In genomic region chr1:193685986-193686385, GRCh38 we compare ENCODE assay signal across 19 cellular contexts.
"Had no signal": no experiment of that assay in that cellular context is flagged by ENCODE, and none has a peak within 500 bp of the region (broad histone marks: within the 10 kb centered on the region; RNA-seq: fewer than 3 reads in every experiment).

No MANE protein-coding gene starts in this region.

- H3K27me3 ChIP-seq: adrenal gland, neural progenitor cell, right lobe of liver, upper lobe of left lung had no signal

- H3K27ac ChIP-seq: adrenal gland, dorsolateral prefrontal cortex, neural progenitor cell, right lobe of liver, upper lobe of left lung had no signal

- H3K4me1 Mint-ChIP-seq: activated CD4-positive, alpha-beta memory T cell treated with anti-CD3 and anti-CD28 coated beads, Interleukin-2, amount 10 ng/mL, durations not matched to agents 7 days and 5 days had no signal

- H3K27me3 Mint-ChIP-seq: activated CD4-positive, alpha-beta memory T cell treated with anti-CD3 and anti-CD28 coated beads, Interleukin-2, amount 10 ng/mL, durations not matched to agents 7 days and 5 days; activated T-cell treated with anti-CD3 and anti-CD28 coated beads, Interleukin-2, amount 50 U/mL, for 24 hours; stimulated activated naive CD8-positive, alpha-beta T cell treated with anti-CD3 and anti-CD28 coated beads, Interleukin-15, Interleukin-2, amounts not matched to agents 100 ng/mL and 50 ng/mL, for 24 hours had no signal

- H3K4me3 Mint-ChIP-seq: activated CD4-positive, alpha-beta memory T cell treated with anti-CD3 and anti-CD28 coated beads, Interleukin-2, amount 10 ng/mL, durations not matched to agents 7 days and 5 days; activated T-cell treated with anti-CD3 and anti-CD28 coated beads, Interleukin-2, amount 50 U/mL, for 24 hours; endodermal cell; neural progenitor cell; stimulated activated naive CD8-positive, alpha-beta T cell treated with anti-CD3 and anti-CD28 coated beads, Interleukin-15, Interleukin-2, amounts not matched to agents 100 ng/mL and 50 ng/mL, for 24 hours; WTC11 had no signal

- H3K4me3 ChIP-seq: adrenal gland, dorsolateral prefrontal cortex, neural progenitor cell, right lobe of liver, smooth muscle cell, upper lobe of left lung had no signal

- DNase-seq: activated CD4-positive, alpha-beta memory T cell treated with anti-CD3 and anti-CD28 coated beads, Interleukin-2, amount 10 ng/mL, durations not matched to agents 7 days and 5 days; activated CD4-positive, alpha-beta T cell treated with anti-CD3 and anti-CD28 coated beads for 4 hours; activated naive CD4-positive, alpha-beta T cell treated with anti-CD3 and anti-CD28 coated beads, Interleukin-2, amount 50 U/mL, for 16 hours; activated T-cell treated with anti-CD3 and anti-CD28 coated beads, Interleukin-2, amount 50 U/mL, for 24 hours; adrenal gland; dorsolateral prefrontal cortex; endodermal cell; hippocampal formation; mammary epithelial cell; right lobe of liver; stimulated activated CD4-positive, alpha-beta T cell treated with anti-CD3 and anti-CD28 coated beads, Interleukin-4, amount 100 ng/mL, for 4 hours; stimulated activated CD8-positive, alpha-beta memory T cell treated with anti-CD3 and anti-CD28 coated beads, Interleukin-4, amount 100 ng/mL, for 48 hours; T-helper 9 cell; upper lobe of left lung had no signal

- H3K9me3 Mint-ChIP-seq: activated T-cell treated with anti-CD3 and anti-CD28 coated beads, Interleukin-2, amount 50 U/mL, for 24 hours; endodermal cell; neural progenitor cell; WTC11 had no signal

- H3K4me1 ChIP-seq: adrenal gland, neural progenitor cell, right lobe of liver, upper lobe of left lung had no signal

- H3K36me3 Mint-ChIP-seq: neural progenitor cell, WTC11 had no signal

- H3K27ac Mint-ChIP-seq: activated CD4-positive, alpha-beta memory T cell treated with anti-CD3 and anti-CD28 coated beads, Interleukin-2, amount 10 ng/mL, durations not matched to agents 7 days and 5 days; activated T-cell treated with anti-CD3 and anti-CD28 coated beads, Interleukin-2, amount 50 U/mL, for 24 hours; endodermal cell; neural progenitor cell; stimulated activated naive CD8-positive, alpha-beta T cell treated with anti-CD3 and anti-CD28 coated beads, Interleukin-15, Interleukin-2, amounts not matched to agents 100 ng/mL and 50 ng/mL, for 24 hours; WTC11 had no signal

- H3K9me3 ChIP-seq: adrenal gland, right lobe of liver, upper lobe of left lung had no signal

- ATAC-seq: left lobe of liver, right lobe of liver, WTC11 had no signal

- H3K36me3 ChIP-seq: adrenal gland, neural progenitor cell, right lobe of liver, upper lobe of left lung had no signal
